In genomic region chr3:76097588-76097975, GRCh38 we compare ENCODE assay signal across 1 cellular context.
TF ChIP-seq lines count a peak whose summit lies in the region.

No MANE protein-coding gene starts in this region.

TF ChIP-seq in WTC11, 78 proteins besides CTCF, POLR2A, EP300 and RAD21 (continued from another document):
- TF ChIP-seq HMGXB4 (CRISPR knock-in tag; IDR thresholded peaks at IDR 0.05) (no peak), GRHL2 (CRISPR knock-in tag; IDR thresholded peaks at IDR 0.05; ENCODE audit: insufficient replicate concordance, severe bottlenecking) (no peak), OVOL2 (CRISPR knock-in tag; IDR thresholded peaks at IDR 0.05; ENCODE audit: borderline replicate concordance) (no peak), FOXJ3 (CRISPR knock-in tag; IDR thresholded peaks at IDR 0.05; ENCODE audit: borderline replicate concordance) (no peak)
